In the genomic region with DNA sequence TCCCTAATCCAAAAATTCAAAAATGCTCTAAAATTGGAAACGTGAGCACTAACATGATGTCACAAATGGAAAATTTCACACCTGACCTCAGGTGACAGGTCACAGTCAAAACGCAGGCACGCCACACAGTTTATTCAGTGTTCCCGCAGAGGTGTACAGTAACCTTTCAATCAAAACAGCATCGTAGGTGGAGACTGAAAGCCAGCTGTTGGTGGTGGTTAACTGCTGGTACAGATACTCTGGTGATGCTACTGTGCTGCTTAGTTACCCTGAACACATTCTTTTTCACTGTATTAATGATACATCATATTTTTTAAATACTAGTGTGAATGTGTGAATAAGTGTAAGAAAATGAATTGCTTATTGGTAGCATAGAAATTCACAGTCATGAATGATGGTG, we compare ENCODE assay signal across 21 cellular contexts. TPM values are rescaled to one million over a fixed set of nuclear protein-coding genes. Genes with fewer than 3 reads are reported as not detected.
A peak's percentile ranks its signal among the peaks of the same experiment; 100 is the strongest.
DNase-seq lines count a peak whose midpoint lies in the region; ATAC-seq, FAIRE-seq and TF ChIP-seq lines count a peak whose summit lies in the region.
"Had no signal": no experiment of that assay in that cellular context is flagged by ENCODE, and none has a peak within 500 bp of the region (broad histone marks: within the 10 kb centered on the region; RNA-seq: fewer than 3 reads in every experiment).

No MANE protein-coding gene starts in this region.

- peaks cover 45% of the 10 kb centered on the region for H3K4me1 Mint-ChIP-seq in activated CD4-positive, alpha-beta T cell treated with anti-CD3 and anti-CD28 coated beads for 36 hours
- H3K4me1 Mint-ChIP-seq in activated T-cell treated with anti-CD3 and anti-CD28 coated beads, Interleukin-2, amount 50 U/mL, for 72 hours (ENCODE audit: low read depth), result peaks cover 51% of the 10 kb centered on the region

- FAIRE-seq in urothelium cell line (lab: Jason Lieb, UNC), result peak; percentile 59
- FAIRE-seq: H54, HepG2 had no signal

- H3K27me3 Mint-ChIP-seq in activated CD4-positive, alpha-beta T cell treated with anti-CD3 and anti-CD28 coated beads for 36 hours, result no peaks in the 10 kb centered on the region
- H3K27me3 Mint-ChIP-seq in activated T-cell treated with anti-CD3 and anti-CD28 coated beads, Interleukin-2, amount 50 U/mL, for 72 hours (ENCODE audit: low read depth), result no peaks in the 10 kb centered on the region

- POLR2A ChIA-PET in activated CD4-positive, alpha-beta T cell treated with anti-CD3 and anti-CD28 coated beads for 36 hours (lab: Charles Lee), result no interaction called here

- no peaks in the 10 kb centered on the region for H3K9me3 Mint-ChIP-seq in activated CD4-positive, alpha-beta T cell treated with anti-CD3 and anti-CD28 coated beads for 36 hours (ENCODE audit: low read depth)
- no peaks in the 10 kb centered on the region for H3K9me3 Mint-ChIP-seq in activated T-cell treated with anti-CD3 and anti-CD28 coated beads, Interleukin-2, amount 50 U/mL, for 72 hours

- in situ Hi-C loops in GM13976 (cut with MboI; ENCODE audit: low sequenced_read_pairs, unreplicated experiment), result no loop called here

- DNase-seq in activated CD4-positive, alpha-beta T cell treated with anti-CD3 and anti-CD28 coated beads for 36 hours, result peak; percentile 41
- no peak for DNase-seq in activated CD4-positive, alpha-beta T cell treated with anti-CD3 and anti-CD28 coated beads for 4 hours
- peak in 1 of 2 donors; percentile 10 for DNase-seq in activated T-cell treated with anti-CD3 and anti-CD28 coated beads, Interleukin-2, amount 50 U/mL, for 72 hours
- no peak for DNase-seq in activated T-cell treated with anti-CD3 and anti-CD28 coated beads, Interleukin-2, amount 50 U/mL, for 48 hours
- DNase-seq in stimulated activated naive CD4-positive, alpha-beta T cell treated with Interleukin-2 at 50 U/mL for 16 hours (lab: John Stamatoyannopoulos, UW), result peak; percentile 10
- no peak for DNase-seq in stimulated activated naive CD4-positive, alpha-beta T cell (lab: John Stamatoyannopoulos, UW)
- DNase-seq in urothelium cell line (ENCODE audit: low spot score) (no peak), GM13976 (ENCODE audit: low spot score) (no peak)
- DNase-seq: 8988T, Calu3, Karpas-422, NCI-H1092, NCI-H1417 treated with DMSO at 0.1 percent for 48 hours, NCI-H1694 treated with DMSO at 0.1 percent for 48 hours, NCI-H2081, NCI-H2227 treated with DMSO at 0.1 percent for 48 hours, NCI-H526 treated with DMSO at 0.1 percent for 48 hours, Right ventricle myocardium superior, RPMI8226 had no signal

- no peak for TF ChIP-seq CTCF in GM13976 (IDR thresholded peaks at IDR 0.05; ENCODE audit: borderline replicate concordance, control extremely low read depth, extremely low read depth, insufficient read depth, missing control alignments)

- ATAC-seq in activated CD4-positive, alpha-beta T cell treated with anti-CD3 and anti-CD28 coated beads for 36 hours, result peak; percentile 52
- peak; percentile 52 to 58 for ATAC-seq in activated T-cell treated with anti-CD3 and anti-CD28 coated beads, Interleukin-2, amount 50 U/mL, for 72 hours (replicated peaks in 1 of 2)
- ATAC-seq: HepG2 had no signal

- H3K36me3 Mint-ChIP-seq in activated CD4-positive, alpha-beta T cell treated with anti-CD3 and anti-CD28 coated beads for 36 hours (ENCODE audit: low read depth), result peaks cover 41% of the 10 kb centered on the region
- peaks cover 3 to 22% of the 10 kb centered on the region in 2 donors for H3K36me3 Mint-ChIP-seq in activated T-cell treated with anti-CD3 and anti-CD28 coated beads, Interleukin-2, amount 50 U/mL, for 72 hours (ENCODE audit: insufficient read depth in 2 of 2)

- CTCF ChIA-PET in activated CD4-positive, alpha-beta T cell treated with anti-CD3 and anti-CD28 coated beads for 36 hours (lab: Charles Lee), result interaction anchor here (0.8 kb wide), 1 partner anchor 24 kb away, joined by 3 read pairs; a partner anchor contains a TSS

- H3K27ac Mint-ChIP-seq in activated CD4-positive, alpha-beta T cell treated with anti-CD3 and anti-CD28 coated beads for 36 hours, result no peak overlapping the region
- peak overlapping the region; percentile 57 for H3K27ac Mint-ChIP-seq in activated T-cell treated with anti-CD3 and anti-CD28 coated beads, Interleukin-2, amount 50 U/mL, for 72 hours

- no peak overlapping the region for H3K4me3 Mint-ChIP-seq in activated CD4-positive, alpha-beta T cell treated with anti-CD3 and anti-CD28 coated beads for 36 hours
- H3K4me3 Mint-ChIP-seq in activated T-cell treated with anti-CD3 and anti-CD28 coated beads, Interleukin-2, amount 50 U/mL, for 72 hours, result no peak overlapping the region

- intact Hi-C loops in activated CD4-positive, alpha-beta T cell treated with anti-CD3 and anti-CD28 coated beads for 36 hours (cut with DNase I, micrococcal nuclease), result no loop called here

RNA-seq across cellular contexts. Expression of a gene that starts 23.8 kb away (rescaled TPM):
- 100 to 1,000 TPM; 129 to 142 TPM for total RNA-seq in activated CD4-positive, alpha-beta T cell treated with anti-CD3 and anti-CD28 coated beads for 36 hours
- 100 to 1,000 TPM; 137 to 145 TPM for total RNA-seq in activated T-cell treated with anti-CD3 and anti-CD28 coated beads, Interleukin-2, amount 50 U/mL, for 72 hours

Comparison
In these comparisons a context has a peak if more than half of its experiments do, and no peak if none do; other contexts are left out.
1. DNase-seq: peak in activated CD4-positive, alpha-beta T cell treated with anti-CD3 and anti-CD28 coated beads for 36 hours (single experiment) and stimulated activated naive CD4-positive, alpha-beta T cell treated with Interleukin-2 at 50 U/mL for 16 hours (single experiment); none in activated CD4-positive, alpha-beta T cell treated with anti-CD3 and anti-CD28 coated beads for 4 hours (0 of 2), activated T-cell treated with anti-CD3 and anti-CD28 coated beads, Interleukin-2, amount 50 U/mL, for 48 hours (0 of 2), stimulated activated naive CD4-positive, alpha-beta T cell (0 of 6), urothelium cell line (single experiment) and GM13976 (single experiment).